In the genomic region with DNA sequence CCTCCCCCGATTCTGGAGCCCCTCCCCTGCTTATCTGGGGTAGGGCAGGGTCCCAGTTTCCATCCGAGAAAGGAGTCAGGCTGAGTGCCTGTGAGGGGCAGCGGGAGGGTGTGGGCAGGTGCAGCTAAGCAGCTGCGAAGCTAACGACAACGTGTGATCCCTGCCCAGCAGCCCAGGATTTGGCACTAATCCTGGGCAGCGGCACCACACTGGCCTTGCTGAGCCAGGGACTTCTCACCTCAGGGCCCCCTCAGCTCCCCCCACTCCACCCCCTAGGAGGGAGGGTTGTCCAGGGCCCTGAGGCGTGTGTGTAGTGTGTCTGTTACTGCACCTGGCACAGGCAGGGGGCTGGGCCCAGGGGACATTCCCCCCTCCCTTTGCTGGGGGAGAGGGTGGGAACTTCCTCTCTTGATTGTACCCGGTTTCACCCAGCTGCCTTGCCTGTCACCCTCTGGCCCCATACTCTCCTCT, we compare ENCODE assay signal across 8 cellular contexts. TPM values are rescaled to one million over a fixed set of nuclear protein-coding genes. Genes with fewer than 3 reads are reported as not detected.
DNase-seq lines count a peak whose midpoint lies in the region; ATAC-seq and TF ChIP-seq lines count a peak whose summit lies in the region.

No MANE protein-coding gene starts in this region.

- H3K9me3 Mint-ChIP-seq in naive thymus-derived CD8-positive, alpha-beta T cell: no peaks in the 10 kb centered on the region
- no peaks in the 10 kb centered on the region for H3K9me3 Mint-ChIP-seq in endothelial cell (ENCODE audit: unreplicated experiment)

- H3K27ac Mint-ChIP-seq in naive thymus-derived CD8-positive, alpha-beta T cell: peak overlapping the region in 2 of 10 donors; percentile 8 to 40
- no peak overlapping the region for H3K27ac Mint-ChIP-seq in endothelial cell (ENCODE audit: unreplicated experiment)

- peak; percentile 72 for ATAC-seq in GM19438 (IDR thresholded peaks at IDR 0.05; ENCODE audit: low read depth, unreplicated experiment)
- ATAC-seq in HG03460 (IDR thresholded peaks at IDR 0.05; ENCODE audit: unreplicated experiment): peak; percentile 74
- ATAC-seq in naive thymus-derived CD8-positive, alpha-beta T cell: peak; percentile 56 to 67
- ATAC-seq in GM21360 (IDR thresholded peaks at IDR 0.05; ENCODE audit: unreplicated experiment): no peak

- no peaks in the 10 kb centered on the region for H3K9me3 ChIP-seq in WERI-Rb-1 (ENCODE audit: severe bottlenecking)

- peaks cover 0 to 6% (median 0%) of the 10 kb centered on the region in 5 donors for H3K27me3 Mint-ChIP-seq in naive thymus-derived CD8-positive, alpha-beta T cell
- H3K27me3 Mint-ChIP-seq in endothelial cell (ENCODE audit: unreplicated experiment): peaks cover 8% of the 10 kb centered on the region

- H3K4me1 Mint-ChIP-seq in naive thymus-derived CD8-positive, alpha-beta T cell: peaks cover 13 to 25% (median 18%) of the 10 kb centered on the region in 4 donors
- H3K4me1 Mint-ChIP-seq in endothelial cell (ENCODE audit: unreplicated experiment): peaks cover 10% of the 10 kb centered on the region

- no peak for TF ChIP-seq CTCF in WERI-Rb-1 (IDR thresholded peaks at IDR 0.05; ENCODE audit: low read depth, low read length)
- no peak for TF ChIP-seq CTCF in endothelial cell (IDR thresholded peaks at IDR 0.05; ENCODE audit: unreplicated experiment)

- peak overlapping the region in 3 of 10 donors; percentile 4 to 57 (median 9) for H3K4me3 Mint-ChIP-seq in naive thymus-derived CD8-positive, alpha-beta T cell
- no peak overlapping the region for H3K4me3 Mint-ChIP-seq in endothelial cell (ENCODE audit: unreplicated experiment)

- H3K27ac ChIP-seq in WERI-Rb-1: no peak overlapping the region

- peaks cover 0 to 23% (median 5%) of the 10 kb centered on the region in 3 donors for H3K36me3 Mint-ChIP-seq in naive thymus-derived CD8-positive, alpha-beta T cell
- H3K36me3 Mint-ChIP-seq in endothelial cell (ENCODE audit: low read depth, unreplicated experiment): peaks cover 18% of the 10 kb centered on the region

- POLR2A ChIA-PET in naive thymus-derived CD8-positive, alpha-beta T cell (lab: Charles Lee): interaction anchor here (0.9 to 3.2 kb wide), 6 partner anchors 49 to 61 kb away, joined by 3 to 29 read pairs (median 4); no protein-coding TSS in a partner anchor

- peaks cover 12% of the 10 kb centered on the region for H3K27me3 ChIP-seq in WERI-Rb-1 (ENCODE audit: insufficient read depth, low read depth, severe bottlenecking)

- H3K36me3 ChIP-seq in WERI-Rb-1: peaks cover 15% of the 10 kb centered on the region

- DNase-seq in WERI-Rb-1 (peak; percentile 30), Kasumi-1 (lab: John Stamatoyannopoulos, UW) (no peak), endothelial cell (ENCODE audit: low spot score) (no peak), NCI-H2227 (lab: John Stamatoyannopoulos, UW; ENCODE audit: unreplicated experiment) (no peak)
- DNase-seq in naive thymus-derived CD8-positive, alpha-beta T cell: peak in 6 of 10 donors; percentile 17 to 67 (median 31)

- no peak overlapping the region for H3K4me3 ChIP-seq in WERI-Rb-1 (ENCODE audit: low read depth, low read length)

RNA-seq across cellular contexts. Expression of gene SMIM41, which starts 1.8 kb away (rescaled TPM):
- total RNA-seq in naive thymus-derived CD8-positive, alpha-beta T cell: not detected
- polyA plus RNA-seq in naive thymus-derived CD8-positive, alpha-beta T cell: not detected
- total RNA-seq in endothelial cell (ENCODE audit: unreplicated experiment): not detected

RNA-seq across cellular contexts. Expression of gene ATG101, which starts 11.5 kb away (rescaled TPM):
- 10 to 100 TPM; 18.0 to 19.4 TPM for total RNA-seq in naive thymus-derived CD8-positive, alpha-beta T cell
- polyA plus RNA-seq in naive thymus-derived CD8-positive, alpha-beta T cell: 10 to 100 TPM; 17.6 to 28.8 (median 22.2) TPM
- 30.6 TPM for total RNA-seq in endothelial cell (ENCODE audit: unreplicated experiment)

RNA-seq across cellular contexts. Expression of gene NR4A1, which starts 30.1 kb away (rescaled TPM):
- 1 to 10 TPM; 1.9 to 2.4 TPM for total RNA-seq in naive thymus-derived CD8-positive, alpha-beta T cell
- under 1 TPM; 0.39 to 0.79 (median 0.45) TPM for polyA plus RNA-seq in naive thymus-derived CD8-positive, alpha-beta T cell
- 1.0 TPM for total RNA-seq in endothelial cell (ENCODE audit: unreplicated experiment)

Comparison
In these comparisons a context has a peak if more than half of its experiments do, and no peak if none do; other contexts are left out.
1. DNase-seq: peak in WERI-Rb-1 (single experiment) and naive thymus-derived CD8-positive, alpha-beta T cell (6 of 10); none in Kasumi-1 (0 of 2), endothelial cell (single experiment) and NCI-H2227 (single experiment).